In genomic region chr2:171391532-171391931, GRCh38 we compare ENCODE assay signal across 22 cellular contexts. TPM values are rescaled to one million over a fixed set of nuclear protein-coding genes. Genes with fewer than 3 reads are reported as not detected.
DNase-seq lines count a peak whose midpoint lies in the region; ATAC-seq and TF ChIP-seq lines count a peak whose summit lies in the region.
"Had no signal": no experiment of that assay in that cellular context is flagged by ENCODE, and none has a peak within 500 bp of the region (broad histone marks: within the 10 kb centered on the region; RNA-seq: fewer than 3 reads in every experiment).

No MANE protein-coding gene starts in this region.

- no peaks in the 10 kb centered on the region for H3K27me3 Mint-ChIP-seq in T-helper 2 cell treated with Interferon-gamma antibody and Interleukin-4, amounts not matched to agents 5 μg/mL and 100 μg/mL, for 36 hours (ENCODE audit: low read depth)

- ATAC-seq in left cardiac atrium (no peak), HG02981 (IDR thresholded peaks at IDR 0.05; ENCODE audit: unreplicated experiment) (no peak)
- ATAC-seq: natural killer cell, right cardiac atrium had no signal

- no peaks in the 10 kb centered on the region for H3K79me2 ChIP-seq in osteoblast (ENCODE audit: insufficient read depth, low read length)

- intact Hi-C loops in left cardiac atrium (cut with DNase I): no loop called here

- H3K4me3 ChIP-seq in brain microvascular endothelial cell (ENCODE audit: low read depth, low read length) (no peak overlapping the region), osteoblast (ENCODE audit: insufficient read depth, low read length) (no peak overlapping the region)
- H3K4me3 ChIP-seq: breast epithelium, colonic mucosa, ovary, stomach, transverse colon had no signal

- H3K36me3 Mint-ChIP-seq in T-helper 2 cell treated with Interferon-gamma antibody and Interleukin-4, amounts not matched to agents 5 μg/mL and 100 μg/mL, for 36 hours (ENCODE audit: low read depth): peaks cover 8% of the 10 kb centered on the region
- H3K36me3 Mint-ChIP-seq: natural killer cell had no signal

- H4K20me1 ChIP-seq in osteoblast (ENCODE audit: insufficient read depth, low read length): no peaks in the 10 kb centered on the region

- in situ Hi-C loops in brain microvascular endothelial cell (cut with HindIII; ENCODE audit: low pct_ligation_motif_present, low sequenced_read_pairs): no loop called here

- H3K9me3 ChIP-seq in osteoblast (ENCODE audit: low read depth, low read length): no peaks in the 10 kb centered on the region
- H3K9me3 ChIP-seq: breast epithelium, Caco-2, colonic mucosa, ovary, stomach, transverse colon had no signal

- H3K27ac ChIP-seq in brain microvascular endothelial cell: peak overlapping the region; percentile 18
- H3K27ac ChIP-seq in osteoblast (ENCODE audit: low read depth, low read length): no peak overlapping the region
- H3K27ac ChIP-seq: breast epithelium, colonic mucosa, ovary, stomach, transverse colon had no signal

- no peaks in the 10 kb centered on the region for H3K36me3 ChIP-seq in brain microvascular endothelial cell (replicated peaks)
- no peaks in the 10 kb centered on the region for H3K36me3 ChIP-seq in osteoblast (ENCODE audit: insufficient read depth, low read length)
- H3K36me3 ChIP-seq: breast epithelium, colonic mucosa, ovary, stomach, transverse colon had no signal

- peaks cover 2% of the 10 kb centered on the region for H3K9me3 Mint-ChIP-seq in T-helper 2 cell treated with Interferon-gamma antibody and Interleukin-4, amounts not matched to agents 5 μg/mL and 100 μg/mL, for 36 hours
- H3K9me3 Mint-ChIP-seq: IgD-negative memory B cell, natural killer cell had no signal

- no peaks in the 10 kb centered on the region for H3K27me3 ChIP-seq in brain microvascular endothelial cell (replicated peaks)
- H3K27me3 ChIP-seq in osteoblast (ENCODE audit: insufficient read depth, low read length): no peaks in the 10 kb centered on the region
- H3K27me3 ChIP-seq: breast epithelium, colonic mucosa, ovary, stomach, transverse colon had no signal

- peak overlapping the region; percentile 15 for H3K4me2 ChIP-seq in osteoblast (ENCODE audit: insufficient read depth, low read length)

- DNase-seq in T-helper 2 cell treated with Interferon-gamma antibody and Interleukin-4, amounts not matched to agents 5 μg/mL and 100 μg/mL, for 36 hours (ENCODE audit: low spot score): no peak
- DNase-seq in T-helper 2 cell (no peak), M059J (ENCODE audit: low read depth) (peak; percentile 9), brain microvascular endothelial cell (no peak), osteoblast (ENCODE audit: insufficient read length, low spot score, missing footprints) (no peak), left cardiac atrium (no peak), GF-D8 (lab: John Stamatoyannopoulos, UW) (no peak)
- DNase-seq: activated gamma-delta T cell, Caco-2, colonic mucosa, DND-41, natural killer cell, NCI-H1417 treated with DMSO at 0.1 percent for 48 hours, NCI-H524, ovary, right cardiac atrium, SHP77, stomach, transverse colon had no signal

- H3K27ac Mint-ChIP-seq in T-helper 2 cell treated with Interferon-gamma antibody and Interleukin-4, amounts not matched to agents 5 μg/mL and 100 μg/mL, for 36 hours: no peak overlapping the region
- H3K27ac Mint-ChIP-seq: IgD-negative memory B cell, natural killer cell had no signal

- peak overlapping the region; percentile 10 for H3K4me3 Mint-ChIP-seq in T-helper 2 cell treated with Interferon-gamma antibody and Interleukin-4, amounts not matched to agents 5 μg/mL and 100 μg/mL, for 36 hours
- H3K4me3 Mint-ChIP-seq: IgD-negative memory B cell, natural killer cell had no signal

- H2AFZ ChIP-seq in osteoblast (ENCODE audit: low read length): no peak overlapping the region

- peaks cover 22% of the 10 kb centered on the region for H3K4me1 ChIP-seq in osteoblast (ENCODE audit: insufficient read depth, low read length)
- H3K4me1 ChIP-seq: breast epithelium, Caco-2, colonic mucosa, stomach had no signal

- peaks cover 41% of the 10 kb centered on the region for H3K4me1 Mint-ChIP-seq in T-helper 2 cell treated with Interferon-gamma antibody and Interleukin-4, amounts not matched to agents 5 μg/mL and 100 μg/mL, for 36 hours (ENCODE audit: low read depth)

- TF ChIP-seq CTCF in brain microvascular endothelial cell (IDR thresholded peaks at IDR 0.05; ENCODE audit: low read depth, low read length, missing control alignments) (no peak), osteoblast (IDR thresholded peaks at IDR 0.05; ENCODE audit: extremely low read depth, low read depth, low read length) (no peak)

RNA-seq across cellular contexts. Expression of gene METTL8, which starts 42.3 kb away (rescaled TPM):
- total RNA-seq in M059J (2014; rRNA removed; shearing (Covaris generic)): 8.1 and 16.6 TPM in 2 replicates
- 20.9 and 23.9 TPM in 2 replicates for total RNA-seq in osteoblast
- total RNA-seq in left cardiac atrium: 10 to 100 TPM; 10.2 to 13.3 TPM

RNA-seq across cellular contexts. Expression of gene DCAF17, which starts 42.5 kb away (rescaled TPM):
- total RNA-seq in M059J (2014; rRNA removed; shearing (Covaris generic)): 10.7 and 13.0 TPM in 2 replicates
- total RNA-seq in osteoblast (32.6 and 37.7 TPM in 2 replicates), left cardiac atrium (10 to 100 TPM in 1 of 2 donors, 1 to 10 TPM in 1; 6.0 to 10.7 TPM)
